Comparison of ENCODE assay signal across 17 cellular contexts in genomic region chr21:26534517-26534916, GRCh38. TPM values are rescaled to one million over a fixed set of nuclear protein-coding genes. Genes with fewer than 3 reads are reported as not detected.
DNase-seq lines count a peak whose midpoint lies in the region; ATAC-seq and TF ChIP-seq lines count a peak whose summit lies in the region.
"Had no signal": no experiment of that assay in that cellular context is flagged by ENCODE, and none has a peak within 500 bp of the region (broad histone marks: within the 10 kb centered on the region; RNA-seq: fewer than 3 reads in every experiment).

No MANE protein-coding gene starts in this region.

- H3K27ac ChIP-seq in A673 (ENCODE audit: low read depth, low read length, poor library complexity, severe bottlenecking) (peak overlapping the region; percentile 3), GM23338 (ENCODE audit: low read depth) (no peak overlapping the region), neutrophil (peak overlapping the region; percentile 26)

- POLR2A ChIA-PET in A673 (lab: Charles Lee; ENCODE audit: low non-redundant PET) (no interaction called here), WTC11 (lab: Charles Lee) (no interaction called here)

- H3K4me3 Mint-ChIP-seq in GM23338 (no peak overlapping the region), WTC11 (no peak overlapping the region)
- H3K4me3 Mint-ChIP-seq: CD4-positive, alpha-beta memory T cell; H9 had no signal

- no peak overlapping the region for H2AFZ ChIP-seq in GM23338

- no peaks in the 10 kb centered on the region for H3K9me2 ChIP-seq in GM23338 (ENCODE audit: insufficient read depth)

- no peaks in the 10 kb centered on the region for H3K27me3 ChIP-seq in A673 (replicated peaks; ENCODE audit: insufficient read depth, low read depth, low read length, poor library complexity)
- no peaks in the 10 kb centered on the region for H3K27me3 ChIP-seq in GM23338 (ENCODE audit: insufficient read depth)
- no peaks in the 10 kb centered on the region for H3K27me3 ChIP-seq in neutrophil
- H3K27me3 ChIP-seq: BE2C had no signal

- H3K4me1 ChIP-seq in A673 (ENCODE audit: insufficient read depth, low read length, poor library complexity, severe bottlenecking) (peaks cover 24% of the 10 kb centered on the region), GM23338 (ENCODE audit: insufficient read depth) (peaks cover 7% of the 10 kb centered on the region; the same call in 1 of the 2 replicates), neutrophil (ENCODE audit: control insufficient read depth in 1 of 2, insufficient read depth in 1 of 2, low read depth in 1 of 2, low read length in 1 of 2) (peaks cover 10 to 13% of the 10 kb centered on the region in 2 experiments)

- H3K36me3 ChIP-seq in A673 (ENCODE audit: insufficient read depth, low read length, poor library complexity, severe bottlenecking) (peaks cover 3% of the 10 kb centered on the region), GM23338 (ENCODE audit: insufficient read depth) (no peaks in the 10 kb centered on the region), neutrophil (no peaks in the 10 kb centered on the region)
- H3K36me3 ChIP-seq: BE2C had no signal

- H4K20me1 ChIP-seq in GM23338 (replicated peaks; ENCODE audit: insufficient read depth), result no peaks in the 10 kb centered on the region

- H3K9me3 Mint-ChIP-seq in GM23338 (no peaks in the 10 kb centered on the region; the same call in 2 of the 3 replicates), WTC11 (peaks cover 8% of the 10 kb centered on the region)
- H3K9me3 Mint-ChIP-seq: H9 had no signal

- peaks cover 9% of the 10 kb centered on the region; the same call in 1 of the 2 replicates for H3K79me2 ChIP-seq in GM23338 (replicated peaks; ENCODE audit: insufficient read depth)

- intact Hi-C loops in A673 (cut with micrococcal nuclease; ENCODE audit: unreplicated experiment), result no loop called here

- TF ChIP-seq CTCF in A673 (conservative IDR thresholded peaks at IDR 0.05; ENCODE audit: low read depth, low read length) (no peak), GM23338 (conservative IDR thresholded peaks at IDR 0.05; ENCODE audit: low read depth in 2 of 2) (no peak), neutrophil (IDR thresholded peaks at IDR 0.05) (no peak), WTC11 (IDR thresholded peaks at IDR 0.05) (no peak)

- DNase-seq in A673 (ENCODE audit: low spot score), result peak; percentile 35
- DNase-seq in GM23338 (ENCODE audit: low spot score), result no peak
- peak; percentile 11 for DNase-seq in NOMO-1 treated with dmso at 0.1 percent for 144 hours (lab: John Stamatoyannopoulos, UW; ENCODE audit: unreplicated experiment)
- no peak for DNase-seq in UCSD-AML1 (lab: John Stamatoyannopoulos, UW; ENCODE audit: unreplicated experiment)
- no peak for DNase-seq in WTC11 (ENCODE audit: low spot score)
- DNase-seq: ACHN; BE2C; C1 segment of cervical spinal cord; CD4-positive, alpha-beta memory T cell; DMS153; DMS79; GDM1; H9 had no signal

- H3K4me1 Mint-ChIP-seq in GM23338 (peaks cover 6% of the 10 kb centered on the region; the same call in 2 of the 3 replicates), WTC11 (peaks cover 7% of the 10 kb centered on the region)
- H3K4me1 Mint-ChIP-seq: CD4-positive, alpha-beta memory T cell had no signal

- CTCF ChIA-PET in A673 (lab: Charles Lee), result no interaction called here
- CTCF ChIA-PET in WTC11 (lab: Charles Lee), result no interaction called here

- no peak overlapping the region for H3K4me3 ChIP-seq in A673 (ENCODE audit: low read depth, low read length, poor library complexity, severe bottlenecking)
- no peak overlapping the region for H3K4me3 ChIP-seq in GM23338
- H3K4me3 ChIP-seq in neutrophil (ENCODE audit: low read depth in 1 of 2, low read length in 1 of 2), result no peak overlapping the region

- H3F3A ChIP-seq in GM23338 (replicated peaks; ENCODE audit: low read depth), result no peaks in the 10 kb centered on the region

- H3K4me2 ChIP-seq in GM23338, result no peak overlapping the region

- no peak for ATAC-seq in GM23338
- ATAC-seq in GM19467 (IDR thresholded peaks at IDR 0.05; ENCODE audit: unreplicated experiment), result no peak
- no peak for ATAC-seq in WTC11

- H3K27ac Mint-ChIP-seq in GM23338 (0 out of 2 replicates have a peak overlapping the region, but pooled peaks have one; percentile 7), WTC11 (no peak overlapping the region; the same call in 1 of the 2 replicates)
- H3K27ac Mint-ChIP-seq: CD4-positive, alpha-beta memory T cell had no signal

- BruUV-seq in A673 (replicated peaks; lab: Mats Ljungman, UMichigan), result no TSS peak

- H3K9me3 ChIP-seq in A673 (ENCODE audit: low read depth, low read length, poor library complexity, severe bottlenecking) (no peaks in the 10 kb centered on the region), neutrophil (no peaks in the 10 kb centered on the region)
- H3K9me3 ChIP-seq: BE2C had no signal

- H3K36me3 Mint-ChIP-seq in GM23338 (ENCODE audit: low read depth) (peaks cover 33% of the 10 kb centered on the region), WTC11 (peaks cover 28% of the 10 kb centered on the region)
- H3K36me3 Mint-ChIP-seq: CD4-positive, alpha-beta memory T cell had no signal

- H3K27me3 Mint-ChIP-seq in GM23338 (ENCODE audit: insufficient read depth, low read depth, poor library complexity) (peaks cover 6% of the 10 kb centered on the region), WTC11 (ENCODE audit: low read depth) (no peaks in the 10 kb centered on the region)
- H3K27me3 Mint-ChIP-seq: CD4-positive, alpha-beta memory T cell had no signal

TF ChIP-seq in GM23338, 12 proteins besides CTCF, POLR2A, EP300 and RAD21 (continues in another document):
- TF ChIP-seq EZH2phosphoT487 (IDR thresholded peaks at IDR 0.05; ENCODE audit: unreplicated experiment), result no peak

TF ChIP-seq in WTC11, 78 proteins besides CTCF, POLR2A, EP300 and RAD21:
- TF ChIP-seq, protein P1, sequence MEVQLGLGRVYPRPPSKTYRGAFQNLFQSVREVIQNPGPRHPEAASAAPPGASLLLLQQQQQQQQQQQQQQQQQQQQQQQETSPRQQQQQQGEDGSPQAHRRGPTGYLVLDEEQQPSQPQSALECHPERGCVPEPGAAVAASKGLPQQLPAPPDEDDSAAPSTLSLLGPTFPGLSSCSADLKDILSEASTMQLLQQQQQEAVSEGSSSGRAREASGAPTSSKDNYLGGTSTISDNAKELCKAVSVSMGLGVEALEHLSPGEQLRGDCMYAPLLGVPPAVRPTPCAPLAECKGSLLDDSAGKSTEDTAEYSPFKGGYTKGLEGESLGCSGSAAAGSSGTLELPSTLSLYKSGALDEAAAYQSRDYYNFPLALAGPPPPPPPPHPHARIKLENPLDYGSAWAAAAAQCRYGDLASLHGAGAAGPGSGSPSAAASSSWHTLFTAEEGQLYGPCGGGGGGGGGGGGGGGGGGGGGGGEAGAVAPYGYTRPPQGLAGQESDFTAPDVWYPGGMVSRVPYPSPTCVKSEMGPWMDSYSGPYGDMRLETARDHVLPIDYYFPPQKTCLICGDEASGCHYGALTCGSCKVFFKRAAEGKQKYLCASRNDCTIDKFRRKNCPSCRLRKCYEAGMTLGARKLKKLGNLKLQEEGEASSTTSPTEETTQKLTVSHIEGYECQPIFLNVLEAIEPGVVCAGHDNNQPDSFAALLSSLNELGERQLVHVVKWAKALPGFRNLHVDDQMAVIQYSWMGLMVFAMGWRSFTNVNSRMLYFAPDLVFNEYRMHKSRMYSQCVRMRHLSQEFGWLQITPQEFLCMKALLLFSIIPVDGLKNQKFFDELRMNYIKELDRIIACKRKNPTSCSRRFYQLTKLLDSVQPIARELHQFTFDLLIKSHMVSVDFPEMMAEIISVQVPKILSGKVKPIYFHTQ (CRISPR knock-in tag; IDR thresholded peaks at IDR 0.05), result no peak
- TF ChIP-seq TP53 (CRISPR knock-in tag; IDR thresholded peaks at IDR 0.05) (no peak), FOXK1 (CRISPR knock-in tag; IDR thresholded peaks at IDR 0.05) (no peak), GTF2I (CRISPR knock-in tag; conservative IDR thresholded peaks at IDR 0.05) (no peak), HMGA2 (CRISPR knock-in tag; IDR thresholded peaks at IDR 0.05) (no peak)
- TF ChIP-seq, protein P2, sequence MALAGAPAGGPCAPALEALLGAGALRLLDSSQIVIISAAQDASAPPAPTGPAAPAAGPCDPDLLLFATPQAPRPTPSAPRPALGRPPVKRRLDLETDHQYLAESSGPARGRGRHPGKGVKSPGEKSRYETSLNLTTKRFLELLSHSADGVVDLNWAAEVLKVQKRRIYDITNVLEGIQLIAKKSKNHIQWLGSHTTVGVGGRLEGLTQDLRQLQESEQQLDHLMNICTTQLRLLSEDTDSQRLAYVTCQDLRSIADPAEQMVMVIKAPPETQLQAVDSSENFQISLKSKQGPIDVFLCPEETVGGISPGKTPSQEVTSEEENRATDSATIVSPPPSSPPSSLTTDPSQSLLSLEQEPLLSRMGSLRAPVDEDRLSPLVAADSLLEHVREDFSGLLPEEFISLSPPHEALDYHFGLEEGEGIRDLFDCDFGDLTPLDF (CRISPR knock-in tag; IDR thresholded peaks at IDR 0.05), result no peak

RNA-seq across cellular contexts. Expression of gene CYYR1, which starts 38.6 kb away (rescaled TPM):
- total RNA-seq in A673 (2021) (89.1 and 96.4 TPM in 2 replicates), WTC11 (2021) (25.3 to 29.3 TPM (median 28.6 TPM) in 3 replicates)
- total RNA-seq in GM23338 (2014; rRNA removed; shearing (Covaris generic)), result 23.8 and 25.6 TPM in 2 replicates
- polyA plus RNA-seq in GM23338 (2016; fragmentation: Nextera tagmentation; extraction: Ambion mirVana), result 25.1 and 25.4 TPM in 2 replicates
- total RNA-seq: A172; CD4-positive, alpha-beta memory T cell; HT-29 had no signal
- polyA plus RNA-seq: CD4-positive, alpha-beta memory T cell had no signal

Comparison
In these comparisons a context has a peak if more than half of its experiments do, and no peak if none do; other contexts are left out.
1. DNase-seq: peak in A673 (single experiment) and NOMO-1 treated with dmso at 0.1 percent for 144 hours (single experiment); none in GM23338 (single experiment), UCSD-AML1 (single experiment) and WTC11 (single experiment).